ENCODE assay signal across 22 cellular contexts in the genomic region with DNA sequence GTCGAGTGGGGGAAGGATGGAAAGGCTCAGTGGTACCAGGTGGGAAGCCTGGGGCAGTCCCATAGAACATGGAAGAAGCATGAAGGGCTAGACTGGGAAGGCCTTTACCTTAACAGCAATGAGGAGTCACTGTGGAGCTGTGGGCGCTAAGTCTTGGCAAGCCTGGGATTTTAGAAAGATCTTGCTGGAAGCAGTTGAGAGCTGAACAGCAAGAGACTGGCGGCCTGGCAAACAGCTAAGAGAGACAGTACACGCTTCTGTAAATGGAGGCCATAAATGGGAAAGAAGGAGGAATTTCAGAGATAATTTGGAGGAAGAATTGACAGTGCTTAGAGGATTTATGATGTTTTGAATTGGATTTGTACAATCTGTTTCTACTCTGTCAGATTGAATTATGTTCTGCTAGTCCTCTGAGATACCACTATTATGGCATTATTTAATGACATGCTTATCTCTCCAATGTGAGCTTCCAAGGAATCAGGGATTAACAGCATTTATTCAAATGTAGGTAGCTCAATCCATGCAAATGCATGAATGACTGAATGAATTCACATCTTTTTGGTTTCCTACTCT. TPM values are rescaled to one million over a fixed set of nuclear protein-coding genes. Genes with fewer than 3 reads are reported as not detected.
DNase-seq lines count a peak whose midpoint lies in the region; ATAC-seq and TF ChIP-seq lines count a peak whose summit lies in the region.
"Had no signal": no experiment of that assay in that cellular context is flagged by ENCODE, and none has a peak within 500 bp of the region (broad histone marks: within the 10 kb centered on the region; RNA-seq: fewer than 3 reads in every experiment).

No MANE protein-coding gene starts in this region.

- no peaks in the 10 kb centered on the region for H3K27me3 Mint-ChIP-seq in mesothelial cell of epicardium (ENCODE audit: low read depth)
- H3K27me3 Mint-ChIP-seq: natural killer cell treated with Interleukin-12 subunit alpha and Interleukin-12 subunit beta and Interleukin-15 and Interleukin-18, amount 100 ng/mL, for 72 hours had no signal

- POLR2A ChIA-PET in Panc1 (lab: Charles Lee): no interaction called here

- H3K4me1 Mint-ChIP-seq in mesothelial cell of epicardium: peaks cover 64% of the 10 kb centered on the region

- H3K27me3 ChIP-seq in Panc1 (ENCODE audit: control insufficient read depth, insufficient read depth, low read length) (no peaks in the 10 kb centered on the region), transverse colon (no peaks in the 10 kb centered on the region)
- H3K27me3 ChIP-seq: gastrocnemius medialis had no signal

- no peak overlapping the region for H3K4me3 ChIP-seq in Panc1 (ENCODE audit: low read depth in 2 of 2, low read length in 2 of 2)
- no peak overlapping the region for H3K4me3 ChIP-seq in transverse colon
- H3K4me3 ChIP-seq: gastrocnemius medialis had no signal

- H3K36me3 Mint-ChIP-seq in mesothelial cell of epicardium: peaks cover 3% of the 10 kb centered on the region
- H3K36me3 Mint-ChIP-seq: natural killer cell treated with Interleukin-12 subunit alpha and Interleukin-12 subunit beta and Interleukin-15 and Interleukin-18, amount 100 ng/mL, for 72 hours had no signal

- no peak for TF ChIP-seq POLR2A in transverse colon (IDR thresholded peaks at IDR 0.05)

- WGBS in transverse colon (ENCODE audit: low coverage in 1 of 2), 2 donors: 70 to 87% methylated on average over 3 to 4 of the region's 4 CpGs

- in situ Hi-C loops in G401 (cut with HindIII; ENCODE audit: low sequenced_read_pairs): no loop called here
- in situ Hi-C loops in Panc1 (cut with HindIII; ENCODE audit: low pct_unique_long_range_greater_than_20kb, low sequenced_read_pairs): loop anchor here (10.0 kb wide), 1 partner anchor 74 kb away; no protein-coding TSS in a partner anchor
- in situ Hi-C loops in transverse colon (cut with MboI; ENCODE audit: low pct_ligation_motif_present in 1 of 4, low pct_unique_long_range_greater_than_20kb in 1 of 4, low sequenced_read_pairs in 3 of 4): loop anchor here in 3 of 4 donors (25.0 kb wide), 4 partner anchors 166 to 741 kb away; a partner anchor contains a TSS

- H3K4me3 Mint-ChIP-seq in mesothelial cell of epicardium: no peak overlapping the region
- H3K4me3 Mint-ChIP-seq: H9; natural killer cell treated with Interleukin-12 subunit alpha and Interleukin-12 subunit beta and Interleukin-15 and Interleukin-18, amount 100 ng/mL, for 72 hours had no signal

- TSS peak; percentile 59 for BruUV-seq in Panc1 (replicated peaks; lab: Mats Ljungman, UMichigan)

- no peak for ATAC-seq in Panc1
- no peak for ATAC-seq in GM19035 (IDR thresholded peaks at IDR 0.05; ENCODE audit: unreplicated experiment)
- ATAC-seq in GM19452 (IDR thresholded peaks at IDR 0.05; ENCODE audit: unreplicated experiment): no peak
- ATAC-seq: gastrocnemius medialis; HepG2; natural killer cell treated with Interleukin-12 subunit alpha and Interleukin-12 subunit beta and Interleukin-15 and Interleukin-18, amount 100 ng/mL, for 72 hours had no signal

- no peak for TF ChIP-seq EP300 in transverse colon (IDR thresholded peaks at IDR 0.05; ENCODE audit: low read depth)

- H3K27ac Mint-ChIP-seq in mesothelial cell of epicardium: peak overlapping the region; percentile 89
- H3K27ac Mint-ChIP-seq: H9; natural killer cell treated with Interleukin-12 subunit alpha and Interleukin-12 subunit beta and Interleukin-15 and Interleukin-18, amount 100 ng/mL, for 72 hours had no signal

- H3K27ac ChIP-seq in Panc1 (ENCODE audit: low read length) (peak overlapping the region; percentile 99), transverse colon (peak overlapping the region in 3 of 4 donors; percentile 65 to 79 (median 76))
- H3K27ac ChIP-seq: WERI-Rb-1 had no signal

- H3K9me3 ChIP-seq in Panc1 (ENCODE audit: control insufficient read depth, insufficient read depth, low read depth, low read length) (no peaks in the 10 kb centered on the region), transverse colon (no peaks in the 10 kb centered on the region)
- H3K9me3 ChIP-seq: gastrocnemius medialis had no signal

- H3K36me3 ChIP-seq in Panc1 (ENCODE audit: control insufficient read depth, insufficient read depth, low read length) (no peaks in the 10 kb centered on the region), transverse colon (no peaks in the 10 kb centered on the region)
- H3K36me3 ChIP-seq: gastrocnemius medialis had no signal

- DNase-seq in G401 (ENCODE audit: low spot score): peak; percentile 82
- no peak for DNase-seq in Panc1 (ENCODE audit: low read depth, low spot score)
- no peak for DNase-seq in mesothelial cell of epicardium (ENCODE audit: low spot score in 2 of 2, unreplicated experiment in 2 of 2)
- DNase-seq in transverse colon: no peak
- DNase-seq in NCI-H526 treated with DMSO at 0.1 percent for 48 hours (lab: John Stamatoyannopoulos, UW): no peak
- DNase-seq: activated CD4-positive, alpha-beta T cell treated with anti-CD3 and anti-CD28 coated beads, Interleukin-2, amount 50 U/mL, for 4 hours; activated gamma-delta T cell; AML-193; gastrocnemius medialis; H9; kidney glomerular epithelial cell; NCI-H1436 treated with DMSO at 0.1 percent for 48 hours; NK-92 treated with Interleukin-12 subunit alpha and Interleukin-12 subunit beta, amount 100 ng/mL, for 24 hours; RPMI8226; stimulated activated CD4-positive, alpha-beta T cell treated with anti-CD3 and anti-CD28 coated beads, Interleukin-12 subunit alpha, Interleukin-12 subunit beta, amount 100 ng/mL, for 4 hours; stimulated activated CD8-positive, alpha-beta memory T cell treated with anti-CD3 and anti-CD28 coated beads, Interleukin-4, amount 100 ng/mL, for 48 hours; WERI-Rb-1 had no signal

- H3K4me1 ChIP-seq in Panc1 (ENCODE audit: control insufficient read depth, insufficient read depth, low read length) (peaks cover 47% of the 10 kb centered on the region), transverse colon (peaks cover 12 to 34% (median 25%) of the 10 kb centered on the region in 4 donors)

- TF ChIP-seq CTCF in Panc1 (IDR thresholded peaks at IDR 0.05): no peak
- no peak for TF ChIP-seq CTCF in mesothelial cell of epicardium (IDR thresholded peaks at IDR 0.05; ENCODE audit: unreplicated experiment)
- TF ChIP-seq CTCF in transverse colon (IDR thresholded peaks at IDR 0.05): no peak

- intact Hi-C loops in Panc1 (cut with micrococcal nuclease; ENCODE audit: unreplicated experiment) (no loop called here), transverse colon (cut with DNase I; ENCODE audit: low total_unique reads) (no loop called here)

- CTCF ChIA-PET in Panc1 (lab: Charles Lee): no interaction called here

- H3K9me3 Mint-ChIP-seq in mesothelial cell of epicardium: no peaks in the 10 kb centered on the region
- H3K9me3 Mint-ChIP-seq: natural killer cell treated with Interleukin-12 subunit alpha and Interleukin-12 subunit beta and Interleukin-15 and Interleukin-18, amount 100 ng/mL, for 72 hours had no signal

RNA-seq across cellular contexts. Expression of a gene that starts 50.1 kb away (rescaled TPM):
- 0.62 and 1.8 TPM in 2 replicates for total RNA-seq in G401 (2014; rRNA removed; shearing (Covaris generic))
- 1.5 TPM for total RNA-seq in Panc1 (2021; ENCODE audit: unreplicated experiment)
- polyA plus RNA-seq in Panc1 (2012; ENCODE audit: insufficient read length): 3.2 TPM
- 12.7 to 14.5 TPM (median 14.4 TPM) in 3 replicates for total RNA-seq in mesothelial cell of epicardium
- under 1 TPM in 2 of 4 donors, not detected in 2; 0.16 to 0.55 TPM for total RNA-seq in transverse colon
- total RNA-seq: gastrocnemius medialis; H9; MCF 10A; natural killer cell treated with Interleukin-12 subunit alpha and Interleukin-12 subunit beta and Interleukin-15 and Interleukin-18, amount 100 ng/mL, for 72 hours had no signal
